8 cellular contexts compared by ENCODE assay signal in genomic region chr6:114096553-114097172, GRCh38.
DNase-seq lines count a peak whose midpoint lies in the region; ATAC-seq and TF ChIP-seq lines count a peak whose summit lies in the region.

No MANE protein-coding gene starts in this region.

- no peaks in the 10 kb centered on the region for H4K20me1 ChIP-seq in HCT116 (ENCODE audit: insufficient read depth)

- H3K4me1 ChIP-seq in heart left ventricle (no peaks in the 10 kb centered on the region), HCT116 (ENCODE audit: control insufficient read depth in 1 of 2, insufficient read depth in 2 of 2, low read length in 2 of 2) (no peaks in the 10 kb centered on the region)

- TF ChIP-seq POLR2A in heart left ventricle (IDR thresholded peaks at IDR 0.05) = no peak
- TF ChIP-seq POLR2A in HCT116 (IDR thresholded peaks at IDR 0.05; ENCODE audit: borderline replicate concordance, extremely low read depth, insufficient read depth, insufficient read length) = no peak

- no peaks in the 10 kb centered on the region for H3K27me3 ChIP-seq in heart left ventricle
- H3K27me3 ChIP-seq in HCT116 (ENCODE audit: insufficient read depth, low read length) = no peaks in the 10 kb centered on the region
- H3K27me3 ChIP-seq in brain microvascular endothelial cell (replicated peaks) = no peaks in the 10 kb centered on the region

- no peak for ATAC-seq in heart left ventricle
- no peak for ATAC-seq in left cardiac atrium
- no peak for ATAC-seq in HCT116

- DNase-seq in heart left ventricle = no peak
- no peak for DNase-seq in left cardiac atrium
- DNase-seq in HCT116 (ENCODE audit: low read depth, low spot score) = peak; percentile 16
- peak; percentile 13 for DNase-seq in NCI-H226
- DNase-seq in brain microvascular endothelial cell = no peak
- DNase-seq in midbrain (lab: John Stamatoyannopoulos, UW) = peak; percentile 61
- DNase-seq in central memory CD4-positive, alpha-beta T cell = no peak
- no peak for DNase-seq in cortex of kidney (lab: John Stamatoyannopoulos, UW)

- peak; percentile 60 for TF ChIP-seq RAD21 in HCT116 (IDR thresholded peaks at IDR 0.05; ENCODE audit: low read depth)

- RAD21 ChIA-PET in HCT116 (lab: Charles Lee; ENCODE audit: low non-redundant PET in 1 of 2, low total read pairs in 2 of 2, uncharacterized antibody in 2 of 2, unreplicated experiment in 2 of 2) = no interaction called here

- peak overlapping the region; percentile 4; the same call in 1 of the 2 replicates for H3K4me2 ChIP-seq in HCT116 (ENCODE audit: low read length)

- intact Hi-C loops in heart left ventricle (cut with DNase I) (loop anchor here in 2 of 10 donors (10.0 kb wide), 1 partner anchor 208 kb away; no protein-coding TSS in a partner anchor), left cardiac atrium (cut with DNase I) (loop anchor here in 1 of 2 donors (10.0 kb wide), 1 partner anchor 102 kb away; no protein-coding TSS in a partner anchor), HCT116 (cut with micrococcal nuclease) (no loop called here)

- H3K9ac ChIP-seq in HCT116 (ENCODE audit: low read length) = no peak overlapping the region

- H2AFZ ChIP-seq in HCT116 (ENCODE audit: low read depth, low read length, poor library complexity, severe bottlenecking) = peak overlapping the region; percentile 42

- H3K9me3 ChIP-seq in heart left ventricle = no peaks in the 10 kb centered on the region
- H3K9me3 ChIP-seq in HCT116 (ENCODE audit: control insufficient read depth in 1 of 2, insufficient read depth in 1 of 2, low read depth in 1 of 2, low read length in 2 of 2) = no peaks in the 10 kb centered on the region

- H3K9me2 ChIP-seq in HCT116 (ENCODE audit: insufficient read depth) = no peaks in the 10 kb centered on the region

- CTCF ChIA-PET in HCT116 (lab: Charles Lee) = interaction anchor here (1.0 kb wide), 2 partner anchors 9 to 12 kb away, joined by 3 to 4 read pairs; no protein-coding TSS in a partner anchor

- no peaks in the 10 kb centered on the region for H3K79me2 ChIP-seq in HCT116 (ENCODE audit: insufficient read depth, low read length)

- H3K36me3 ChIP-seq in heart left ventricle = no peaks in the 10 kb centered on the region
- no peaks in the 10 kb centered on the region for H3K36me3 ChIP-seq in HCT116 (ENCODE audit: control insufficient read depth in 1 of 2, insufficient read depth in 2 of 2, low read length in 2 of 2)
- H3K36me3 ChIP-seq in brain microvascular endothelial cell (replicated peaks) = no peaks in the 10 kb centered on the region

- in situ Hi-C loops in brain microvascular endothelial cell (cut with HindIII; ENCODE audit: low pct_ligation_motif_present, low sequenced_read_pairs) = no loop called here

- no peak overlapping the region for H3K27ac ChIP-seq in heart left ventricle
- no peak overlapping the region for H3K27ac ChIP-seq in HCT116 (ENCODE audit: low read depth, low read length)
- H3K27ac ChIP-seq in brain microvascular endothelial cell = no peak overlapping the region

- H3K4me3 ChIP-seq in heart left ventricle (no peak overlapping the region), HCT116 (replicated peaks in 1 of 2; ENCODE audit: low read depth in 1 of 2, low read length in 2 of 2) (no peak overlapping the region), brain microvascular endothelial cell (ENCODE audit: low read depth, low read length) (no peak overlapping the region)

- TF ChIP-seq CTCF in heart left ventricle (IDR thresholded peaks at IDR 0.05) (peak; percentile 59 to 85 (median 72)), HCT116 (IDR thresholded peaks at IDR 0.05 in 2 of 3, conservative IDR thresholded peaks at IDR 0.05 in 1 of 3; ENCODE audit: borderline replicate concordance in 1 of 3, insufficient read depth in 1 of 3, low read depth in 2 of 3, low read length in 2 of 3) (peak; percentile 51 to 84 (median 63); a peak in 5 of 6 replicates), brain microvascular endothelial cell (IDR thresholded peaks at IDR 0.05; ENCODE audit: low read depth, low read length, missing control alignments) (peak; percentile 71)

- WGBS in heart left ventricle, 4 donors = 0 to 5% (median 1%) methylated on average over 2 of the region's 2 CpGs

- no TSS peak for BruUV-seq in HCT116 (replicated peaks; lab: Mats Ljungman, UMichigan)

- POLR2A ChIA-PET in HCT116 (lab: Charles Lee) = no interaction called here

TF ChIP-seq in HCT116, 20 proteins besides CTCF, POLR2A, EP300 and RAD21:
- no peak for TF ChIP-seq EGR1 (IDR thresholded peaks at IDR 0.05; ENCODE audit: low read depth)

Comparison
In these comparisons a context has a peak if more than half of its experiments do, and no peak if none do; other contexts are left out.
1. DNase-seq: peak in HCT116 (single experiment), NCI-H226 (single experiment) and midbrain (single experiment); none in heart left ventricle (0 of 5), left cardiac atrium (single experiment), brain microvascular endothelial cell (single experiment), central memory CD4-positive, alpha-beta T cell (single experiment) and cortex of kidney (single experiment).
2. Peak in every context shown above with its lines, with median percentiles within 50 percentile points of each other: CTCF ChIP-seq.